ENCODE assay signal across 14 cellular contexts in genomic region chr22:27995801-27996528, GRCh38.
"Had no signal": no experiment of that assay in that cellular context is flagged by ENCODE, and none has a peak within 500 bp of the region (broad histone marks: within the 10 kb centered on the region; RNA-seq: fewer than 3 reads in every experiment).

No MANE protein-coding gene starts in this region.

- H3K27ac Mint-ChIP-seq: activated CD4-positive, alpha-beta T cell treated with anti-CD3 and anti-CD28 coated beads for 36 hours; activated CD8-positive, alpha-beta T cell treated with anti-CD3 and anti-CD28 coated beads for 36 hours; activated naive CD4-positive, alpha-beta T cell treated with anti-CD3 and anti-CD28 coated beads for 36 hours; activated T-helper 1 cell treated with anti-CD3 and anti-CD28 coated beads, Interleukin-12 subunit alpha, Interleukin-12 subunit beta, Interleukin-2, Interleukin-4 antibody, amounts not matched to agents 30 ng/mL and 10 ng/mL and 1 ng/mL, durations not matched to agents 14 hours and 24 hours and 36 hours; stimulated activated memory B cell treated with anti-CD40 and anti-IgM and Interleukin-4, amounts not matched to agents 10 μg/mL and 1 μg/mL and 100 μg/mL, for 72 hours had no signal

- DNase-seq: activated CD4-positive, alpha-beta T cell treated with anti-CD3 and anti-CD28 coated beads for 36 hours; activated CD8-positive, alpha-beta memory T cell treated with anti-CD3 and anti-CD28 coated beads, Interleukin-2, amount 50 U/mL, for 48 hours; activated CD8-positive, alpha-beta T cell treated with anti-CD3 and anti-CD28 coated beads for 36 hours; activated naive CD4-positive, alpha-beta T cell treated with anti-CD3 and anti-CD28 coated beads for 36 hours; amniotic stem cell; brain microvascular endothelial cell; cerebellar nuclear complex; left colon; stimulated activated CD4-positive, alpha-beta T cell treated with anti-CD3 and anti-CD28 coated beads, Interleukin-1b, Interleukin-23, amount 100 ng/mL, for 48 hours; WERI-Rb-1 had no signal

- H3K4me3 Mint-ChIP-seq: activated CD4-positive, alpha-beta T cell treated with anti-CD3 and anti-CD28 coated beads for 36 hours; activated CD8-positive, alpha-beta T cell treated with anti-CD3 and anti-CD28 coated beads for 36 hours; activated naive CD4-positive, alpha-beta T cell treated with anti-CD3 and anti-CD28 coated beads for 36 hours; activated T-helper 1 cell treated with anti-CD3 and anti-CD28 coated beads, Interleukin-12 subunit alpha, Interleukin-12 subunit beta, Interleukin-2, Interleukin-4 antibody, amounts not matched to agents 30 ng/mL and 10 ng/mL and 1 ng/mL, durations not matched to agents 14 hours and 24 hours and 36 hours; stimulated activated memory B cell treated with anti-CD40 and anti-IgM and Interleukin-4, amounts not matched to agents 10 μg/mL and 1 μg/mL and 100 μg/mL, for 72 hours had no signal

- H3K27ac ChIP-seq: brain microvascular endothelial cell, SJSA1, tibial nerve, WERI-Rb-1 had no signal

- ATAC-seq: activated CD4-positive, alpha-beta T cell treated with anti-CD3 and anti-CD28 coated beads for 36 hours; activated CD8-positive, alpha-beta T cell treated with anti-CD3 and anti-CD28 coated beads for 36 hours; left colon; stimulated activated memory B cell treated with anti-CD40 and anti-IgM and Interleukin-4, amounts not matched to agents 10 μg/mL and 1 μg/mL and 100 μg/mL, for 72 hours had no signal

- H3K9me3 Mint-ChIP-seq: activated CD8-positive, alpha-beta T cell treated with anti-CD3 and anti-CD28 coated beads for 36 hours; activated naive CD4-positive, alpha-beta T cell treated with anti-CD3 and anti-CD28 coated beads for 36 hours; activated T-helper 1 cell treated with anti-CD3 and anti-CD28 coated beads, Interleukin-12 subunit alpha, Interleukin-12 subunit beta, Interleukin-2, Interleukin-4 antibody, amounts not matched to agents 30 ng/mL and 10 ng/mL and 1 ng/mL, durations not matched to agents 14 hours and 24 hours and 36 hours; stimulated activated memory B cell treated with anti-CD40 and anti-IgM and Interleukin-4, amounts not matched to agents 10 μg/mL and 1 μg/mL and 100 μg/mL, for 72 hours had no signal

- H3K4me1 Mint-ChIP-seq: activated CD4-positive, alpha-beta T cell treated with anti-CD3 and anti-CD28 coated beads for 36 hours had no signal

- H3K36me3 Mint-ChIP-seq: stimulated activated memory B cell treated with anti-CD40 and anti-IgM and Interleukin-4, amounts not matched to agents 10 μg/mL and 1 μg/mL and 100 μg/mL, for 72 hours had no signal

- H3K27me3 ChIP-seq: brain microvascular endothelial cell, SJSA1, tibial nerve had no signal

- H3K4me3 ChIP-seq: SJSA1, tibial nerve had no signal

- H3K36me3 ChIP-seq: brain microvascular endothelial cell had no signal

- H3K27me3 Mint-ChIP-seq: activated CD4-positive, alpha-beta T cell treated with anti-CD3 and anti-CD28 coated beads for 36 hours; activated CD8-positive, alpha-beta T cell treated with anti-CD3 and anti-CD28 coated beads for 36 hours had no signal

- H3K9me3 ChIP-seq: SJSA1, tibial nerve had no signal
